26 cellular contexts compared by ENCODE assay signal in the genomic region with DNA sequence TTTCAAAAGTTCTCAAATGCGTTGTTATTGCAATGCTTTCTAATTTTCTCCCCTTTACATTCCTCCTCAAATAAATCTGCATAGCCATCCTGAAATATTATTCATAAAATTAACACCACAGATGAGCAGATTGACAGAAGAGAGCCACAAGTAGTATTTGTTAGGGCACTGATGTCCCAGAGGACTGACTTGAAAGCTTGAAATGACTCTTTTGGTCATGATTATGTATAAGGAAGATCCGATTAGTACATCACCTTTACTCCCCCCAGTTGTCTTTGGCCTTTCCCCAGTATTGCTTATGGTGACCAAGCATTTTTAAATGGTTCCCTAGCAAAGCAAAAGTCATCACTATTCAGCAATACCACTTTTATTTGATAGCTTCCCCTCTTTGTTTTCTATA.
A peak's percentile ranks its signal among the peaks of the same experiment; 100 is the strongest.
DNase-seq lines count a peak whose midpoint lies in the region; ATAC-seq, FAIRE-seq and TF ChIP-seq lines count a peak whose summit lies in the region.
"Had no signal": no experiment of that assay in that cellular context is flagged by ENCODE, and none has a peak within 500 bp of the region (broad histone marks: within the 10 kb centered on the region; RNA-seq: fewer than 3 reads in every experiment).

No MANE protein-coding gene starts in this region.

- no peak overlapping the region for H3K27ac Mint-ChIP-seq in CD8-positive, alpha-beta T cell
- H3K27ac Mint-ChIP-seq: HFFc6, IgD-negative memory B cell, memory B cell had no signal

- H3K36me3 Mint-ChIP-seq in CD8-positive, alpha-beta T cell: no peaks in the 10 kb centered on the region

- no peaks in the 10 kb centered on the region for H3K4me1 Mint-ChIP-seq in CD8-positive, alpha-beta T cell (ENCODE audit: low read depth)
- H3K4me1 Mint-ChIP-seq: IgD-negative memory B cell, memory B cell had no signal

- peaks cover 12% of the 10 kb centered on the region for H3K9me3 Mint-ChIP-seq in CD8-positive, alpha-beta T cell
- H3K9me3 Mint-ChIP-seq: HFFc6 had no signal

- H3K4me3 Mint-ChIP-seq in CD8-positive, alpha-beta T cell: no peak overlapping the region
- H3K4me3 Mint-ChIP-seq: HFFc6, IgD-negative memory B cell, memory B cell had no signal

- no peaks in the 10 kb centered on the region for H3K27me3 ChIP-seq in CD8-positive, alpha-beta T cell (ENCODE audit: insufficient read depth, low read length)
- H3K27me3 ChIP-seq: BLaER1 treated with 17β-estradiol and CSF1 and Interleukin-3, amounts not matched to agents 10 nM and 100 nM; upper lobe of right lung had no signal

- H3K4me3 ChIP-seq in CD8-positive, alpha-beta T cell (ENCODE audit: low read depth, low read length): no peak overlapping the region
- H3K4me3 ChIP-seq: BLaER1 treated with 17β-estradiol and CSF1 and Interleukin-3, amounts not matched to agents 10 nM and 100 nM; psoas muscle; upper lobe of right lung had no signal

- TF ChIP-seq CTCF in CD8-positive, alpha-beta T cell (IDR thresholded peaks at IDR 0.05): no peak

- intact Hi-C loops in CD8-positive, alpha-beta T cell (cut with DNase I, micrococcal nuclease): loop anchor here in 1 of 2 experiments (5.0 kb wide), 1 partner anchor 1211 kb away; no protein-coding TSS in a partner anchor

- no peaks in the 10 kb centered on the region for H3K9me3 ChIP-seq in CD8-positive, alpha-beta T cell (ENCODE audit: low read length)
- H3K9me3 ChIP-seq: psoas muscle had no signal

- FAIRE-seq in HTR-8/SVneo (lab: Jason Lieb, UNC): no peak
- FAIRE-seq: endothelial cell of umbilical vein, GM19239 had no signal

- CTCF ChIA-PET in CD8-positive, alpha-beta T cell (lab: Charles Lee): no interaction called here

- peak; percentile 68 for ATAC-seq in GM18858 (IDR thresholded peaks at IDR 0.05; ENCODE audit: unreplicated experiment)
- ATAC-seq in GM21447 (IDR thresholded peaks at IDR 0.05; ENCODE audit: unreplicated experiment): peak; percentile 74
- ATAC-seq in HG02884 (IDR thresholded peaks at IDR 0.05; ENCODE audit: unreplicated experiment): peak; percentile 48
- peak; percentile 57 for ATAC-seq in HG03565 (IDR thresholded peaks at IDR 0.05; ENCODE audit: unreplicated experiment)
- ATAC-seq in GM19395 (IDR thresholded peaks at IDR 0.05; ENCODE audit: unreplicated experiment): no peak
- ATAC-seq in CD8-positive, alpha-beta T cell: no peak
- ATAC-seq: Panc1, psoas muscle, upper lobe of right lung had no signal

- no peaks in the 10 kb centered on the region for H3K4me1 ChIP-seq in CD8-positive, alpha-beta T cell (ENCODE audit: insufficient read depth, low read length)
- H3K4me1 ChIP-seq: psoas muscle, upper lobe of right lung had no signal

- no peak for DNase-seq in HTR-8/SVneo (ENCODE audit: insufficient read length, low spot score)
- no peak for DNase-seq in stimulated activated naive CD4-positive, alpha-beta T cell (lab: John Stamatoyannopoulos, UW)
- no peak for DNase-seq in CD8-positive, alpha-beta T cell
- DNase-seq: ACHN; activated naive CD4-positive, alpha-beta T cell treated with anti-CD3 and anti-CD28 coated beads, Interleukin-2, amount 50 U/mL, for 16 hours; activated T-cell treated with anti-CD3 and anti-CD28 coated beads, Interleukin-2, amount 50 U/mL, for 48 hours; anterior cingulate cortex; Calu3; central memory CD4-positive, alpha-beta T cell; HFFc6; NCI-H446 treated with DMSO at 0.1 percent for 48 hours; NK-92 treated with Interleukin-12 subunit alpha and Interleukin-12 subunit beta, amount 100 ng/mL, for 24 hours; psoas muscle; substantia nigra; upper lobe of right lung had no signal

- H3K27me3 Mint-ChIP-seq in CD8-positive, alpha-beta T cell (ENCODE audit: low read depth): no peaks in the 10 kb centered on the region
- H3K27me3 Mint-ChIP-seq: IgD-negative memory B cell, memory B cell had no signal

- H3K27ac ChIP-seq in CD8-positive, alpha-beta T cell (ENCODE audit: low read depth, low read length): no peak overlapping the region
- H3K27ac ChIP-seq: BLaER1 treated with 17β-estradiol and CSF1 and Interleukin-3, amounts not matched to agents 10 nM and 100 nM; psoas muscle; upper lobe of right lung had no signal

- no peaks in the 10 kb centered on the region for H3K36me3 ChIP-seq in CD8-positive, alpha-beta T cell (ENCODE audit: insufficient read depth, low read length)
- H3K36me3 ChIP-seq: BLaER1 treated with 17β-estradiol and CSF1 and Interleukin-3, amounts not matched to agents 10 nM and 100 nM; upper lobe of right lung had no signal

- POLR2A ChIA-PET in CD8-positive, alpha-beta T cell (lab: Charles Lee): no interaction called here

Comparison
In these comparisons a context has a peak if more than half of its experiments do, and no peak if none do; other contexts are left out.
1. ATAC-seq: peak in GM18858 (single experiment), GM21447 (single experiment), HG02884 (single experiment) and HG03565 (single experiment); none in GM19395 (single experiment) and CD8-positive, alpha-beta T cell (single experiment).